ENCODE assay signal across 24 cellular contexts in the genomic region with DNA sequence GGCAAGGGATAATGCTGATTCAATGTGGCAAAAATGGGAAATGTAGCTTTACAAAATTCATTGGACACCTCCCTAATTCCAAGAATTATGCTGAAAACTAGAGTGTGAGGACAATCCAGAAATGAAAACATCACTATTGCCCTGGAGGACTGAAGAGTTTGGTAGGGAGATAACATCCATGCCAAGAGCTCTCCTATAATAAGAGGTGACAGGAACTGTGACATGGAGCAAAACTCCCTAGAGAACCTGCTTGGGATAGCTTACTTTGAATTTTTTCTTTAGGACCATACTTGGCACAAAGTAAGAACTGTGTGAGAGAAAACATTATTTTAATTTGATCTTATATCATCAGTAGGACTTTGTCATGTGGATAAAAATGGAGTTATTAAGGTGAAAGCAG. TPM values are rescaled to one million over a fixed set of nuclear protein-coding genes. Genes with fewer than 3 reads are reported as not detected.
DNase-seq lines count a peak whose midpoint lies in the region; ATAC-seq, FAIRE-seq and TF ChIP-seq lines count a peak whose summit lies in the region.
"Had no signal": no experiment of that assay in that cellular context is flagged by ENCODE, and none has a peak within 500 bp of the region (broad histone marks: within the 10 kb centered on the region; RNA-seq: fewer than 3 reads in every experiment).

No MANE protein-coding gene starts in this region.

- H3K79me2 ChIP-seq in K562 (ENCODE audit: control insufficient read depth, insufficient read depth, low read length) (peaks cover 89% of the 10 kb centered on the region), osteoblast (ENCODE audit: insufficient read depth, low read length) (no peaks in the 10 kb centered on the region)

- H3K4me3 Mint-ChIP-seq in activated CD4-positive, alpha-beta T cell treated with anti-CD3 and anti-CD28 coated beads, Interleukin-2, amount 10 ng/mL, durations not matched to agents 24 days and 14 days, result no peak overlapping the region
- H3K4me3 Mint-ChIP-seq: CD14-positive monocyte; CD4-positive, alpha-beta T cell; CD8-positive, alpha-beta memory T cell; GM23338; H9 had no signal

- H2AFZ ChIP-seq in K562 (ENCODE audit: low read depth, low read length), result no peak overlapping the region
- H2AFZ ChIP-seq in osteoblast (ENCODE audit: low read length), result no peak overlapping the region
- H2AFZ ChIP-seq: GM23338 had no signal

- BruUV-seq in K562 (replicated peaks; lab: Mats Ljungman, UMichigan), result no TSS peak

- POLR2A ChIA-PET in K562 (lab: Yijun Ruan, JAX), result interaction anchor here (0.7 to 1.0 kb wide), 3 partner anchors 11 to 535 kb away, joined by 3 read pairs; no protein-coding TSS in a partner anchor

- peaks cover 0 to 5% of the 10 kb centered on the region in 2 experiments; a peak in 2 of 5 replicates for H3K4me1 ChIP-seq in K562 (replicated peaks in 1 of 2; ENCODE audit: control insufficient read depth in 2 of 2, insufficient read depth in 2 of 2, low read length in 2 of 2)
- no peaks in the 10 kb centered on the region for H3K4me1 ChIP-seq in osteoblast (ENCODE audit: insufficient read depth, low read length)
- H3K4me1 ChIP-seq: BLaER1 treated with 17β-estradiol and CSF1 and Interleukin-3, amounts not matched to agents 10 nM and 100 nM had no signal

- H3K36me3 ChIP-seq in K562 (ENCODE audit: control insufficient read depth, insufficient read depth, low read length) (0 out of 3 replicates have a peak, but pooled peaks cover 5% of the 10 kb centered on the region), osteoblast (ENCODE audit: insufficient read depth, low read length) (no peaks in the 10 kb centered on the region)
- H3K36me3 ChIP-seq: BE2C; BLaER1 treated with 17β-estradiol and CSF1 and Interleukin-3, amounts not matched to agents 10 nM and 100 nM had no signal

- no peak for ATAC-seq in K562
- ATAC-seq: GM23338, HCT116 had no signal

- in situ Hi-C loops in K562 (cut with MboI), result no loop called here

- peaks cover 15% of the 10 kb centered on the region for H3K27me3 Mint-ChIP-seq in activated CD4-positive, alpha-beta T cell treated with anti-CD3 and anti-CD28 coated beads, Interleukin-2, amount 10 ng/mL, durations not matched to agents 24 days and 14 days
- H3K27me3 Mint-ChIP-seq: CD4-positive, alpha-beta T cell had no signal

- no peak overlapping the region for H3K27ac Mint-ChIP-seq in activated CD4-positive, alpha-beta T cell treated with anti-CD3 and anti-CD28 coated beads, Interleukin-2, amount 10 ng/mL, durations not matched to agents 24 days and 14 days
- H3K27ac Mint-ChIP-seq: CD14-positive monocyte; CD4-positive, alpha-beta T cell; CD8-positive, alpha-beta memory T cell; GM23338; H9 had no signal

- no peak for TF ChIP-seq POLR2A in K562 (conservative IDR thresholded peaks at IDR 0.05)

- DNase-seq in activated CD4-positive, alpha-beta T cell treated with anti-CD3 and anti-CD28 coated beads, Interleukin-2, amount 10 ng/mL, durations not matched to agents 24 days and 14 days, result peak; percentile 14
- no peak for DNase-seq in activated CD4-positive, alpha-beta T cell treated with anti-CD3 and anti-CD28 coated beads, Interleukin-2, amount 50 U/mL, for 48 hours
- DNase-seq in K562 (ENCODE audit: extremely low read depth in 1 of 4, low spot score in 3 of 4) (no peak), osteoblast (ENCODE audit: insufficient read length, low spot score, missing footprints) (peak; percentile 39), AG20443 (ENCODE audit: low spot score) (no peak), DMS153 treated with DMSO at 0.1 percent for 48 hours (lab: John Stamatoyannopoulos, UW; ENCODE audit: unreplicated experiment) (no peak)
- DNase-seq: AML-193; BE2C; CD4-positive, alpha-beta T cell; CD8-positive, alpha-beta memory T cell; DMS 273 treated with DMSO at 0.1 percent for 48 hours; DMS53; GF-D8; H9 had no signal

- H3K9me3 ChIP-seq in K562 (replicated peaks; ENCODE audit: control insufficient read depth, insufficient read depth, low read depth, low read length) (no peaks in the 10 kb centered on the region), osteoblast (ENCODE audit: low read depth, low read length) (no peaks in the 10 kb centered on the region)
- H3K9me3 ChIP-seq: BE2C had no signal

- no peaks in the 10 kb centered on the region for H3K36me3 Mint-ChIP-seq in activated CD4-positive, alpha-beta T cell treated with anti-CD3 and anti-CD28 coated beads, Interleukin-2, amount 10 ng/mL, durations not matched to agents 24 days and 14 days (ENCODE audit: low read depth)
- H3K36me3 Mint-ChIP-seq: CD14-positive monocyte; CD8-positive, alpha-beta memory T cell had no signal

- TF ChIP-seq CTCF in K562 (IDR thresholded peaks at IDR 0.05 in 2 of 3, conservative IDR thresholded peaks at IDR 0.05 in 1 of 3; ENCODE audit: insufficient read depth in 2 of 3, low read depth in 1 of 3, low read length in 3 of 3) (no peak), osteoblast (IDR thresholded peaks at IDR 0.05; ENCODE audit: extremely low read depth, low read depth, low read length) (no peak)

- H3K9ac ChIP-seq in K562 (ENCODE audit: insufficient read depth in 1 of 2, low read depth in 2 of 2, low read length in 2 of 2), result no peak overlapping the region
- H3K9ac ChIP-seq: BLaER1 treated with 17β-estradiol and CSF1 and Interleukin-3, amounts not matched to agents 10 nM and 100 nM had no signal

- FAIRE-seq in K562 (lab: Jason Lieb, UNC), result no peak
- FAIRE-seq: A204.1, D721Med, GM12891, GM18507 had no signal

- CTCF ChIA-PET in K562 (lab: Yijun Ruan, JAX; ENCODE audit: low intra/inter-chr PET ratio), result no interaction called here

- peaks cover 3% of the 10 kb centered on the region for H3K9me3 Mint-ChIP-seq in activated CD4-positive, alpha-beta T cell treated with anti-CD3 and anti-CD28 coated beads, Interleukin-2, amount 10 ng/mL, durations not matched to agents 24 days and 14 days

- H4K20me1 ChIP-seq in K562 (replicated peaks; ENCODE audit: control insufficient read depth, insufficient read depth, low read length), result peaks cover 3% of the 10 kb centered on the region; the same call in 1 of the 2 replicates
- no peaks in the 10 kb centered on the region for H4K20me1 ChIP-seq in osteoblast (ENCODE audit: insufficient read depth, low read length)
- H4K20me1 ChIP-seq: BLaER1 treated with 17β-estradiol and CSF1 and Interleukin-3, amounts not matched to agents 10 nM and 100 nM had no signal

- no peaks in the 10 kb centered on the region for H3K4me1 Mint-ChIP-seq in activated CD4-positive, alpha-beta T cell treated with anti-CD3 and anti-CD28 coated beads, Interleukin-2, amount 10 ng/mL, durations not matched to agents 24 days and 14 days
- H3K4me1 Mint-ChIP-seq: CD8-positive, alpha-beta memory T cell had no signal

- TF ChIP-seq EP300 in K562 (IDR thresholded peaks at IDR 0.05; ENCODE audit: low read length), result no peak

- no peak for TF ChIP-seq RAD21 in K562 (CRISPR knock-in tag; conservative IDR thresholded peaks at IDR 0.05 in 1 of 2, IDR thresholded peaks at IDR 0.05 in 1 of 2)

- no peak overlapping the region for H3K4me3 ChIP-seq in K562
- H3K4me3 ChIP-seq in osteoblast (ENCODE audit: insufficient read depth, low read length), result no peak overlapping the region
- H3K4me3 ChIP-seq: BLaER1 treated with 17β-estradiol and CSF1 and Interleukin-3, amounts not matched to agents 10 nM and 100 nM; GM23338 had no signal

- H3K4me2 ChIP-seq in K562 (ENCODE audit: insufficient read depth, low read length) (no peak overlapping the region), osteoblast (ENCODE audit: insufficient read depth, low read length) (no peak overlapping the region)
- H3K4me2 ChIP-seq: BLaER1 treated with 17β-estradiol and CSF1 and Interleukin-3, amounts not matched to agents 10 nM and 100 nM; GM23338 had no signal

- peaks cover 6% of the 10 kb centered on the region for H3K9me1 ChIP-seq in K562 (ENCODE audit: control insufficient read depth, insufficient read depth, low read length)

- no peaks in the 10 kb centered on the region for H3K27me3 ChIP-seq in K562 (ENCODE audit: control insufficient read depth in 2 of 2, insufficient read depth in 2 of 2, low read length in 2 of 2)
- H3K27me3 ChIP-seq in osteoblast (ENCODE audit: insufficient read depth, low read length), result no peaks in the 10 kb centered on the region
- H3K27me3 ChIP-seq: BE2C; BLaER1 treated with 17β-estradiol and CSF1 and Interleukin-3, amounts not matched to agents 10 nM and 100 nM had no signal

- H3K27ac ChIP-seq in K562 (ENCODE audit: extremely low read depth, low read depth, low read length) (no peak overlapping the region), osteoblast (ENCODE audit: low read depth, low read length) (no peak overlapping the region)
- H3K27ac ChIP-seq: 22Rv1; BLaER1 treated with 17β-estradiol and CSF1 and Interleukin-3, amounts not matched to agents 10 nM and 100 nM had no signal

- intact Hi-C loops in activated CD4-positive, alpha-beta T cell treated with anti-CD3 and anti-CD28 coated beads, Interleukin-2, amount 10 ng/mL, durations not matched to agents 24 days and 14 days (cut with micrococcal nuclease), result no loop called here
- intact Hi-C loops in K562 (cut with micrococcal nuclease), result no loop called here

TF ChIP-seq in K562, 482 proteins besides CTCF, POLR2A, EP300 and RAD21 (continues in another document):
- TF ChIP-seq RBM25 (IDR thresholded peaks at IDR 0.05; ENCODE audit: low read depth, low read length, severe bottlenecking) (peak; percentile 43), PHB (CRISPR knock-in tag; IDR thresholded peaks at IDR 0.05) (no peak), RFX7 (CRISPR knock-in tag; IDR thresholded peaks at IDR 0.05) (no peak), EP400 (IDR thresholded peaks at IDR 0.05) (no peak)

RNA-seq across cellular contexts. Expression of a gene that starts 48.9 kb away (rescaled TPM):
- total RNA-seq in activated CD4-positive, alpha-beta T cell treated with anti-CD3 and anti-CD28 coated beads, Interleukin-2, amount 10 ng/mL, durations not matched to agents 24 days and 14 days, result 0.14 and 0.30 TPM in 2 replicates
- total RNA-seq in K562 (2011; cell fraction: chromatin; rRNA removed; ENCODE audit: low replicate concordance), result 206 and 247 TPM in 2 replicates
- total RNA-seq in K562 (2011; cell fraction: nucleolus; rRNA removed), result 93.6 and 103 TPM in 2 replicates
- total RNA-seq in K562 (2011; cell fraction: nucleoplasm; rRNA removed), result 120 and 144 TPM in 2 replicates
- total RNA-seq in K562 (2014; rRNA removed) (54.6 and 61.6 TPM in 2 replicates), K562 (2014; rRNA removed; fragmentation: Illumina TruSeq; extraction: Trizol) (90.6 and 106 TPM in 2 replicates), K562 (2015; rRNA removed; fragmentation: Illumina TruSeq; extraction: Trizol) (68.5 and 69.6 TPM in 2 replicates), K562 (2021) (89.4 and 99.3 TPM in 2 replicates), osteoblast (49.6 and 51.0 TPM in 2 replicates)
- polyA plus RNA-seq in K562 (2011; rRNA removed) (53.5 and 54.6 TPM in 2 replicates), K562 (2014; fragmentation: Illumina TruSeq; extraction: Trizol) (24.1 and 24.8 TPM in 2 replicates), K562 (2014; fragmentation: Nextera tagmentation; extraction: Ambion mirVana) (10 to 100 TPM in 1 of 2 experiments, 1 to 10 TPM in 1; 7.8 to 30.2 TPM), K562 (2014; rRNA removed) (20.2 and 24.9 TPM in 2 replicates)
- polyA plus RNA-seq in K562 (2011; cell fraction: cytosol; rRNA removed), result 28.3 and 33.4 TPM in 2 replicates
- 48.4 and 72.1 TPM in 2 replicates for polyA plus RNA-seq in K562 (2011; cell fraction: nucleus; rRNA removed)
- polyA plus RNA-seq in K562 (2012), result 18.9 and 21.5 TPM in 2 replicates
- 207 and 259 TPM in 2 replicates for polyA minus RNA-seq in K562 (2011; rRNA and poly(A)+ RNA removed)
- 91.1 and 132 TPM in 2 replicates for polyA minus RNA-seq in K562 (2011; cell fraction: cytosol; rRNA and poly(A)+ RNA removed)
- 127 and 151 TPM in 2 replicates for polyA minus RNA-seq in K562 (2011; cell fraction: nucleus; rRNA and poly(A)+ RNA removed)
- total RNA-seq: CD4-positive, alpha-beta T cell had no signal
- polyA plus RNA-seq: AG04450; CD8-positive, alpha-beta memory T cell had no signal

Comparison
In these comparisons a context has a peak if more than half of its experiments do, and no peak if none do; other contexts are left out.
1. DNase-seq: peak in activated CD4-positive, alpha-beta T cell treated with anti-CD3 and anti-CD28 coated beads, Interleukin-2, amount 10 ng/mL, durations not matched to agents 24 days and 14 days (single experiment) and osteoblast (single experiment); none in activated CD4-positive, alpha-beta T cell treated with anti-CD3 and anti-CD28 coated beads, Interleukin-2, amount 50 U/mL, for 48 hours (0 of 2), K562 (0 of 4), AG20443 (single experiment) and DMS153 treated with DMSO at 0.1 percent for 48 hours (single experiment).
2. RNA of a gene that starts 48.9 kb away (total RNA-seq): 54.6 to 247 TPM in K562 and 49.6 to 51.0 TPM in osteoblast; 0.14 to 0.30 TPM in activated CD4-positive, alpha-beta T cell treated with anti-CD3 and anti-CD28 coated beads, Interleukin-2, amount 10 ng/mL, durations not matched to agents 24 days and 14 days; every median in the first group is over 10 times any median in the second.